Comparison of ENCODE assay signal across 11 cellular contexts in genomic region chr5:93378073-93378472, GRCh38.
DNase-seq lines count a peak whose midpoint lies in the region; ATAC-seq and TF ChIP-seq lines count a peak whose summit lies in the region.
"Had no signal": no experiment of that assay in that cellular context is flagged by ENCODE, and none has a peak within 500 bp of the region (broad histone marks: within the 10 kb centered on the region; RNA-seq: fewer than 3 reads in every experiment).

No MANE protein-coding gene starts in this region.

- peaks cover 4% of the 10 kb centered on the region for H3K27me3 ChIP-seq in foreskin keratinocyte
- H3K27me3 ChIP-seq: uterus had no signal

- ATAC-seq in foreskin keratinocyte (peak; percentile 96), HG02981 (IDR thresholded peaks at IDR 0.05; ENCODE audit: unreplicated experiment) (no peak), GM19463 (IDR thresholded peaks at IDR 0.05; ENCODE audit: unreplicated experiment) (no peak)

- H3K4me1 ChIP-seq in foreskin keratinocyte = no peaks in the 10 kb centered on the region
- H3K4me1 ChIP-seq: uterus had no signal

- no peak overlapping the region for H3K27ac ChIP-seq in foreskin keratinocyte
- H3K27ac ChIP-seq: uterus had no signal

- no peak for TF ChIP-seq CTCF in foreskin keratinocyte (conservative IDR thresholded peaks at IDR 0.05)
- no peak for TF ChIP-seq CTCF in GM10266 (IDR thresholded peaks at IDR 0.05; ENCODE audit: control insufficient read depth, insufficient read depth, low read depth, missing control alignments)

- DNase-seq in DMS 273 treated with DMSO at 0.1 percent for 48 hours (lab: John Stamatoyannopoulos, UW) (peak; percentile 54), LHCN-M2 (ENCODE audit: low read depth) (peak; percentile 91), SK-N-DZ (ENCODE audit: low spot score) (peak; percentile 69), foreskin keratinocyte (peak; percentile 75 to 79), GM10266 (ENCODE audit: extremely low spot score) (no peak)
- DNase-seq in stimulated activated CD4-positive, alpha-beta T cell treated with anti-CD3 and anti-CD28 coated beads, Interleukin-4, amount 100 ng/mL, for 24 hours = no peak
- DNase-seq: MV-4-11, naive B cell, uterus had no signal

Comparison
In these comparisons a context has a peak if more than half of its experiments do, and no peak if none do; other contexts are left out.
1. DNase-seq: peak in DMS 273 treated with DMSO at 0.1 percent for 48 hours (single experiment), LHCN-M2 (single experiment), SK-N-DZ (single experiment) and foreskin keratinocyte (2 of 2); none in stimulated activated CD4-positive, alpha-beta T cell treated with anti-CD3 and anti-CD28 coated beads, Interleukin-4, amount 100 ng/mL, for 24 hours (single experiment) and GM10266 (single experiment).